8 cellular contexts compared by ENCODE assay signal in genomic region chr1:34858901-34859441, GRCh38. TPM values are rescaled to one million over a fixed set of nuclear protein-coding genes. Genes with fewer than 3 reads are reported as not detected.
A peak's percentile ranks its signal among the peaks of the same experiment; 100 is the strongest.
DNase-seq lines count a peak whose midpoint lies in the region; ATAC-seq and TF ChIP-seq lines count a peak whose summit lies in the region.

No MANE protein-coding gene starts in this region.

- TF ChIP-seq CTCF in 22Rv1 (IDR thresholded peaks at IDR 0.05) = no peak

- peak overlapping the region; percentile 97 for H3K4me3 Mint-ChIP-seq in activated naive CD8-positive, alpha-beta T cell treated with anti-CD3 and anti-CD28 coated beads, Interleukin-2, amount 10 ng/mL, durations not matched to agents 7 days and 5 days

- H3K27me3 ChIP-seq in NT2/D1 (ENCODE audit: insufficient read depth, insufficient read length) = peaks cover 4% of the 10 kb centered on the region

- peak; percentile 30 for ATAC-seq in GM21619 (IDR thresholded peaks at IDR 0.05; ENCODE audit: unreplicated experiment)
- peak; percentile 8 for ATAC-seq in activated naive CD8-positive, alpha-beta T cell treated with anti-CD3 and anti-CD28 coated beads, Interleukin-2, amount 10 ng/mL, durations not matched to agents 7 days and 5 days (ENCODE audit: low read depth)
- no peak for ATAC-seq in left ventricle myocardium superior
- ATAC-seq in HG02970 (IDR thresholded peaks at IDR 0.05; ENCODE audit: low FRiP score, unreplicated experiment) = no peak

- peak overlapping the region; percentile 94 for H3K27ac Mint-ChIP-seq in activated naive CD8-positive, alpha-beta T cell treated with anti-CD3 and anti-CD28 coated beads, Interleukin-2, amount 10 ng/mL, durations not matched to agents 7 days and 5 days

- no peaks in the 10 kb centered on the region for H3K27me3 Mint-ChIP-seq in activated naive CD8-positive, alpha-beta T cell treated with anti-CD3 and anti-CD28 coated beads, Interleukin-2, amount 10 ng/mL, durations not matched to agents 7 days and 5 days

- H3K4me1 ChIP-seq in NT2/D1 (ENCODE audit: insufficient read depth, insufficient read length) = no peaks in the 10 kb centered on the region

- peaks cover 36% of the 10 kb centered on the region for H3K36me3 ChIP-seq in NT2/D1 (ENCODE audit: insufficient read depth, insufficient read length, low read length)

- peak overlapping the region; percentile 100 for H3K4me3 ChIP-seq in NT2/D1 (ENCODE audit: insufficient read length, low read depth)
- H3K4me3 ChIP-seq in skeletal muscle cell (ENCODE audit: low read depth, low read length) = peak overlapping the region; percentile 99

- no peaks in the 10 kb centered on the region for H3K9me3 Mint-ChIP-seq in activated naive CD8-positive, alpha-beta T cell treated with anti-CD3 and anti-CD28 coated beads, Interleukin-2, amount 10 ng/mL, durations not matched to agents 7 days and 5 days

- POLR2A ChIA-PET in activated naive CD8-positive, alpha-beta T cell treated with anti-CD3 and anti-CD28 coated beads, Interleukin-2, amount 10 ng/mL, durations not matched to agents 7 days and 5 days (lab: Charles Lee) = interaction anchor here (1.0 to 1.8 kb wide), 4 partner anchors 126 to 698 kb away, joined by 3 to 12 read pairs (median 4); partner anchors contain the start of genes KIAA0319L, TMEM35B and ZMYM1

- H3K9ac ChIP-seq in NT2/D1 (ENCODE audit: insufficient read length, low read depth) = peak overlapping the region; percentile 99

- H3K27ac ChIP-seq in 22Rv1 = peak overlapping the region; percentile 67

- H3K36me3 Mint-ChIP-seq in activated naive CD8-positive, alpha-beta T cell treated with anti-CD3 and anti-CD28 coated beads, Interleukin-2, amount 10 ng/mL, durations not matched to agents 7 days and 5 days = peaks cover 6% of the 10 kb centered on the region

- intact Hi-C loops in left ventricle myocardium superior (cut with micrococcal nuclease) = no loop called here

- H3K4me1 Mint-ChIP-seq in activated naive CD8-positive, alpha-beta T cell treated with anti-CD3 and anti-CD28 coated beads, Interleukin-2, amount 10 ng/mL, durations not matched to agents 7 days and 5 days = peaks cover 51% of the 10 kb centered on the region

- DNase-seq in NT2/D1 (ENCODE audit: low read depth, low spot score) = no peak
- no peak for DNase-seq in activated naive CD8-positive, alpha-beta T cell treated with anti-CD3 and anti-CD28 coated beads, Interleukin-2, amount 10 ng/mL, durations not matched to agents 7 days and 5 days
- peak; percentile 32 for DNase-seq in left ventricle myocardium superior
- DNase-seq in skeletal muscle cell (ENCODE audit: low read depth) = no peak
- DNase-seq in COLO668 (lab: John Stamatoyannopoulos, UW; ENCODE audit: unreplicated experiment) = no peak

- no peaks in the 10 kb centered on the region for H3K9me3 ChIP-seq in NT2/D1 (ENCODE audit: insufficient read depth, low read length)

RNA-seq across cellular contexts. Expression of gene SMIM12, which starts 0.6 kb away (rescaled TPM):
- 10 to 100 TPM; 51.9 to 53.0 TPM for total RNA-seq in activated naive CD8-positive, alpha-beta T cell treated with anti-CD3 and anti-CD28 coated beads, Interleukin-2, amount 10 ng/mL, durations not matched to agents 7 days and 5 days
- 33.6 TPM for total RNA-seq in left ventricle myocardium superior

Comparison
In these comparisons a context has a peak if more than half of its experiments do, and no peak if none do; other contexts are left out.
1. ATAC-seq: peak in GM21619 (single experiment) and activated naive CD8-positive, alpha-beta T cell treated with anti-CD3 and anti-CD28 coated beads, Interleukin-2, amount 10 ng/mL, durations not matched to agents 7 days and 5 days (single experiment); none in left ventricle myocardium superior (single experiment) and HG02970 (single experiment).